In genomic region chr2:68103026-68103425, GRCh38 we compare ENCODE assay signal across 1 cellular context.
TF ChIP-seq lines count a peak whose summit lies in the region.

No MANE protein-coding gene starts in this region.

TF ChIP-seq in K562, 482 proteins besides CTCF, POLR2A, EP300 and RAD21 (continued from another document):
- TF ChIP-seq ZBTB43 (CRISPR knock-in tag; IDR thresholded peaks at IDR 0.05) (no peak), FUS (optimal IDR thresholded peaks at IDR 0.05; ENCODE audit: low read depth, low read length) (no peak), ZMIZ1 (IDR thresholded peaks at IDR 0.05; ENCODE audit: low read depth in 2 of 2, low read length in 2 of 2) (no peak), SNAPC5 (CRISPR knock-in tag; IDR thresholded peaks at IDR 0.05) (no peak), ZSCAN32 (CRISPR knock-in tag; IDR thresholded peaks at IDR 0.05) (no peak), E2F8 (IDR thresholded peaks at IDR 0.05; ENCODE audit: low read depth, partially characterized antibody) (no peak), FOXM1 (IDR thresholded peaks at IDR 0.05; ENCODE audit: low read depth) (no peak), FOXM1 (CRISPR knock-in tag; IDR thresholded peaks at IDR 0.05; ENCODE audit: low read depth) (no peak), ZNF41 (CRISPR knock-in tag; conservative IDR thresholded peaks at IDR 0.05) (no peak), HMBOX1 (IDR thresholded peaks at IDR 0.05) (no peak)
TF ChIP-seq in K562: peak in this region for 0.
